ENCODE assay signal across 8 cellular contexts in genomic region chr15:69576035-69576526, GRCh38.
DNase-seq lines count a peak whose midpoint lies in the region; ATAC-seq and TF ChIP-seq lines count a peak whose summit lies in the region.

No MANE protein-coding gene starts in this region.

- H3K4me3 ChIP-seq in GM06990 (replicated peaks; ENCODE audit: low read depth, low read length) (no peak overlapping the region), mammary epithelial cell (replicated peaks in 1 of 3; ENCODE audit: insufficient read depth in 1 of 3, low read depth in 2 of 3, low read length in 3 of 3) (no peak overlapping the region)

- no peak overlapping the region for H3K27ac ChIP-seq in mammary epithelial cell (ENCODE audit: insufficient read depth, low read depth, low read length)

- no peak overlapping the region for H3K9ac ChIP-seq in mammary epithelial cell (ENCODE audit: insufficient read depth, low read length)

- no peaks in the 10 kb centered on the region for H3K9me3 ChIP-seq in mammary epithelial cell (replicated peaks; ENCODE audit: insufficient read depth, low read length)

- DNase-seq in GM06990 (ENCODE audit: extremely low read depth, insufficient read length) (peak; percentile 16), NCI-H1105 treated with DMSO at 0.1 percent for 48 hours (lab: John Stamatoyannopoulos, UW) (peak; percentile 60), WTC11 (ENCODE audit: low spot score) (peak; percentile 54), mammary epithelial cell (peak; percentile 19), left colon (peak; percentile 49 to 81)
- DNase-seq in stimulated activated CD4-positive, alpha-beta T cell treated with anti-CD3 and anti-CD28 coated beads, TNF-alpha, amount 100 ng/mL, for 4 hours (ENCODE audit: low read depth in 3 of 3), result peak; percentile 50 to 64 (median 60)

- H3K27ac Mint-ChIP-seq in WTC11, result no peak overlapping the region

- no peaks in the 10 kb centered on the region for H3K27me3 Mint-ChIP-seq in WTC11 (ENCODE audit: low read depth)

- no peaks in the 10 kb centered on the region for H3K36me3 ChIP-seq in GM06990 (ENCODE audit: control insufficient read depth, insufficient read depth, low read length)
- no peaks in the 10 kb centered on the region for H3K36me3 ChIP-seq in mammary epithelial cell (ENCODE audit: insufficient read depth, low read length)

- H3K4me1 ChIP-seq in mammary epithelial cell (ENCODE audit: insufficient read depth, low read length), result no peaks in the 10 kb centered on the region

- in situ Hi-C loops in mammary epithelial cell (cut with MboI; ENCODE audit: low sequenced_read_pairs in 2 of 2), result loop anchor here in 1 of 2 donors (10.0 kb wide), 1 partner anchor 909 kb away; no protein-coding TSS in a partner anchor

- CTCF ChIA-PET in WTC11 (lab: Charles Lee) (interaction anchor here (0.9 to 2.6 kb wide), 5 partner anchors 52 to 187 kb away, joined by 3 to 17 read pairs (median 6); no protein-coding TSS in a partner anchor), mammary epithelial cell (lab: Charles Lee; ENCODE audit: low non-redundant PET) (no interaction called here)

- intact Hi-C loops in mammary epithelial cell (cut with micrococcal nuclease) (loop anchor here (1.0 kb wide), 5 partner anchors 153 to 937 kb away; no protein-coding TSS in a partner anchor), left colon (cut with DNase I, micrococcal nuclease) (loop anchor here in 1 of 2 donors (10.0 kb wide), 1 partner anchor 889 kb away; no protein-coding TSS in a partner anchor)

- H3K4me2 ChIP-seq in mammary epithelial cell (ENCODE audit: insufficient read depth, low read depth, low read length), result no peak overlapping the region

- dilution Hi-C loops in mammary epithelial cell (cut with HindIII; ENCODE audit: low sequenced_read_pairs), result no loop called here

- BruUV-seq in mammary epithelial cell (replicated peaks; lab: Mats Ljungman, UMichigan), result no TSS peak

- H3K9me3 Mint-ChIP-seq in WTC11, result no peaks in the 10 kb centered on the region

- peak; percentile 86 for TF ChIP-seq CTCF in GM06990 (IDR thresholded peaks at IDR 0.05; ENCODE audit: insufficient read depth, low read length, poor library complexity, severe bottlenecking)
- peak; percentile 54 for TF ChIP-seq CTCF in WTC11 (IDR thresholded peaks at IDR 0.05)
- peak; percentile 64 to 92 for TF ChIP-seq CTCF in mammary epithelial cell (conservative IDR thresholded peaks at IDR 0.05 in 1 of 2, IDR thresholded peaks at IDR 0.05 in 1 of 2; ENCODE audit: extremely low read depth in 1 of 2, insufficient read depth in 1 of 2, low read depth in 1 of 2, low read length in 2 of 2)

- no peaks in the 10 kb centered on the region for H4K20me1 ChIP-seq in mammary epithelial cell (ENCODE audit: insufficient read depth, low read length)

- ATAC-seq in WTC11, result peak; percentile 63
- peak; percentile 65 for ATAC-seq in left colon
- ATAC-seq in GM19397 (IDR thresholded peaks at IDR 0.05; ENCODE audit: unreplicated experiment), result no peak
- no peak for ATAC-seq in HG02798 (IDR thresholded peaks at IDR 0.05; ENCODE audit: poor library complexity, unreplicated experiment)

- POLR2A ChIA-PET in WTC11 (lab: Charles Lee), result interaction anchor here (0.7 kb wide), 1 partner anchor 626 kb away, joined by 3 read pairs; no protein-coding TSS in a partner anchor

- 35% methylated on average over 3 of the region's 3 CpGs for WGBS in mammary epithelial cell (ENCODE audit: low coverage, missing lambda C conversion rate)

- no peaks in the 10 kb centered on the region for H3K36me3 Mint-ChIP-seq in WTC11

- H3K27me3 ChIP-seq in GM06990 (replicated peaks; ENCODE audit: control insufficient read depth, insufficient read depth, low read length) (no peaks in the 10 kb centered on the region; the same call in 1 of the 2 replicates), mammary epithelial cell (ENCODE audit: insufficient read depth, low read length) (no peaks in the 10 kb centered on the region)

- peaks cover 19% of the 10 kb centered on the region for H3K4me1 Mint-ChIP-seq in WTC11

- no peaks in the 10 kb centered on the region for H3K79me2 ChIP-seq in mammary epithelial cell (ENCODE audit: insufficient read depth, low read length)

- H3K4me3 Mint-ChIP-seq in WTC11, result no peak overlapping the region

- H2AFZ ChIP-seq in mammary epithelial cell (ENCODE audit: low read depth, low read length), result no peak overlapping the region

TF ChIP-seq in WTC11, 78 proteins besides CTCF, POLR2A, EP300 and RAD21:
- TF ChIP-seq, protein P1, sequence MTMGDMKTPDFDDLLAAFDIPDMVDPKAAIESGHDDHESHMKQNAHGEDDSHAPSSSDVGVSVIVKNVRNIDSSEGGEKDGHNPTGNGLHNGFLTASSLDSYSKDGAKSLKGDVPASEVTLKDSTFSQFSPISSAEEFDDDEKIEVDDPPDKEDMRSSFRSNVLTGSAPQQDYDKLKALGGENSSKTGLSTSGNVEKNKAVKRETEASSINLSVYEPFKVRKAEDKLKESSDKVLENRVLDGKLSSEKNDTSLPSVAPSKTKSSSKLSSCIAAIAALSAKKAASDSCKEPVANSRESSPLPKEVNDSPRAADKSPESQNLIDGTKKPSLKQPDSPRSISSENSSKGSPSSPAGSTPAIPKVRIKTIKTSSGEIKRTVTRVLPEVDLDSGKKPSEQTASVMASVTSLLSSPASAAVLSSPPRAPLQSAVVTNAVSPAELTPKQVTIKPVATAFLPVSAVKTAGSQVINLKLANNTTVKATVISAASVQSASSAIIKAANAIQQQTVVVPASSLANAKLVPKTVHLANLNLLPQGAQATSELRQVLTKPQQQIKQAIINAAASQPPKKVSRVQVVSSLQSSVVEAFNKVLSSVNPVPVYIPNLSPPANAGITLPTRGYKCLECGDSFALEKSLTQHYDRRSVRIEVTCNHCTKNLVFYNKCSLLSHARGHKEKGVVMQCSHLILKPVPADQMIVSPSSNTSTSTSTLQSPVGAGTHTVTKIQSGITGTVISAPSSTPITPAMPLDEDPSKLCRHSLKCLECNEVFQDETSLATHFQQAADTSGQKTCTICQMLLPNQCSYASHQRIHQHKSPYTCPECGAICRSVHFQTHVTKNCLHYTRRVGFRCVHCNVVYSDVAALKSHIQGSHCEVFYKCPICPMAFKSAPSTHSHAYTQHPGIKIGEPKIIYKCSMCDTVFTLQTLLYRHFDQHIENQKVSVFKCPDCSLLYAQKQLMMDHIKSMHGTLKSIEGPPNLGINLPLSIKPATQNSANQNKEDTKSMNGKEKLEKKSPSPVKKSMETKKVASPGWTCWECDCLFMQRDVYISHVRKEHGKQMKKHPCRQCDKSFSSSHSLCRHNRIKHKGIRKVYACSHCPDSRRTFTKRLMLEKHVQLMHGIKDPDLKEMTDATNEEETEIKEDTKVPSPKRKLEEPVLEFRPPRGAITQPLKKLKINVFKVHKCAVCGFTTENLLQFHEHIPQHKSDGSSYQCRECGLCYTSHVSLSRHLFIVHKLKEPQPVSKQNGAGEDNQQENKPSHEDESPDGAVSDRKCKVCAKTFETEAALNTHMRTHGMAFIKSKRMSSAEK (CRISPR knock-in tag; IDR thresholded peaks at IDR 0.05; ENCODE audit: borderline replicate concordance), result no peak
- no peak for TF ChIP-seq TEAD4 (CRISPR knock-in tag; IDR thresholded peaks at IDR 0.05)
- TF ChIP-seq HMGA2 (CRISPR knock-in tag; IDR thresholded peaks at IDR 0.05), result no peak
- no peak for TF ChIP-seq PRRX2 (CRISPR knock-in tag; IDR thresholded peaks at IDR 0.05)
- no peak for TF ChIP-seq ATF1 (CRISPR knock-in tag; IDR thresholded peaks at IDR 0.05)
- no peak for TF ChIP-seq JAZF1 (CRISPR knock-in tag; IDR thresholded peaks at IDR 0.05)
- no peak for TF ChIP-seq NFE2L1 (CRISPR knock-in tag; IDR thresholded peaks at IDR 0.05)
- TF ChIP-seq CREM (CRISPR knock-in tag; IDR thresholded peaks at IDR 0.05), result no peak
- TF ChIP-seq GABPB1 (CRISPR knock-in tag; IDR thresholded peaks at IDR 0.05), result no peak
- TF ChIP-seq NFYB (CRISPR knock-in tag; conservative IDR thresholded peaks at IDR 0.05; ENCODE audit: low read depth), result no peak
- TF ChIP-seq, protein P2, sequence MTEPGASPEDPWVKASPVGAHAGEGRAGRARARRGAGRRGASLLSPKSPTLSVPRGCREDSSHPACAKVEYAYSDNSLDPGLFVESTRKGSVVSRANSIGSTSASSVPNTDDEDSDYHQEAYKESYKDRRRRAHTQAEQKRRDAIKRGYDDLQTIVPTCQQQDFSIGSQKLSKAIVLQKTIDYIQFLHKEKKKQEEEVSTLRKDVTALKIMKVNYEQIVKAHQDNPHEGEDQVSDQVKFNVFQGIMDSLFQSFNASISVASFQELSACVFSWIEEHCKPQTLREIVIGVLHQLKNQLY (CRISPR knock-in tag; IDR thresholded peaks at IDR 0.05), result no peak
- TF ChIP-seq EMX1 (CRISPR knock-in tag; IDR thresholded peaks at IDR 0.05), result no peak
TF ChIP-seq in WTC11: peak in this region for 0.

Comparison
In these comparisons a context has a peak if more than half of its experiments do, and no peak if none do; other contexts are left out.
1. ATAC-seq: peak in WTC11 (single experiment) and left colon (single experiment); none in GM19397 (single experiment) and HG02798 (single experiment).
2. Peak in every context shown above with its lines, with median percentiles within 50 percentile points of each other: DNase-seq and CTCF ChIP-seq.